Comparison of ENCODE assay signal across 12 cellular contexts in the genomic region with DNA sequence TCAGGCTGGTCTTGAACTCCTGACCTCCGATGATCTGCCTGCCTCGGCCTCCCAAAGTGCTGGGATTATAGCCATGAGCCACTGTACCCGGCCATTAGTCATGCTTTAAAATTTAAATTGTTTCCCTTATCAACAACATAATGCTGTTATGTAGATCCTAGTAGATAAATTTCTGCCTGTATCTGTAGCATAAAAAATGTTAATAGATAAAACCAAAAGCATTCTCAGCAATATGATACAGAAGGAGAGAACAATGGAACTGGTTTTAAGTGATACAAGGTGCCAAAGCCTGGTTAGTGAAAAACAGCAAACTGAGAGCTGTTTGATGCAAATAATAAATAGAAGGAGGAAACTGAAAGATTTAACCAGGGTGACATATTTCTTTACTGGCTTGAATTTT.
"Had no signal": no experiment of that assay in that cellular context is flagged by ENCODE, and none has a peak within 500 bp of the region (broad histone marks: within the 10 kb centered on the region; RNA-seq: fewer than 3 reads in every experiment).

No MANE protein-coding gene starts in this region.

- H3K27ac Mint-ChIP-seq: activated naive CD8-positive, alpha-beta T cell; dendritic cell treated with granulocyte-macrophage colony-stimulating factor and Interleukin-4, amounts not matched to agents 40 ng/mL and 50 ng/mL, for 4 days; nephron progenitor cell; T-helper 1 cell treated with Interleukin-12 subunit alpha and Interleukin-12 subunit beta and Interleukin-4 antibody, amounts not matched to agents 30 μg/mL and 1 μg/mL, for 36 hours had no signal

- H3K4me3 Mint-ChIP-seq: activated naive CD8-positive, alpha-beta T cell; dendritic cell treated with granulocyte-macrophage colony-stimulating factor and Interleukin-4, amounts not matched to agents 40 ng/mL and 50 ng/mL, for 4 days; effector memory CD8-positive, alpha-beta T cell; memory B cell; nephron progenitor cell; T-helper 1 cell treated with Interleukin-12 subunit alpha and Interleukin-12 subunit beta and Interleukin-4 antibody, amounts not matched to agents 30 μg/mL and 1 μg/mL, for 36 hours had no signal

- H3K27me3 Mint-ChIP-seq: activated naive CD8-positive, alpha-beta T cell; dendritic cell treated with granulocyte-macrophage colony-stimulating factor and Interleukin-4, amounts not matched to agents 40 ng/mL and 50 ng/mL, for 4 days; effector memory CD8-positive, alpha-beta T cell; memory B cell had no signal

- DNase-seq: activated CD4-positive, alpha-beta T cell treated with anti-CD3 and anti-CD28 coated beads, Interleukin-2, amount 50 U/mL, for 1 hour; activated T-cell treated with anti-CD3 and anti-CD28 coated beads, Interleukin-2, amount 50 U/mL, for 1 hour; brain microvascular endothelial cell; effector memory CD8-positive, alpha-beta T cell; left ventricle myocardium inferior; nephron progenitor cell; stimulated activated CD4-positive, alpha-beta T cell treated with anti-CD3 and anti-CD28 coated beads, Interleukin-15, amount 100 ng/mL, for 24 hours; stimulated activated CD4-positive, alpha-beta T cell treated with anti-CD3 and anti-CD28 coated beads, Interleukin-4, amount 100 ng/mL, for 24 hours had no signal

- H3K4me1 Mint-ChIP-seq: nephron progenitor cell had no signal

- H3K9me3 Mint-ChIP-seq: dendritic cell treated with granulocyte-macrophage colony-stimulating factor and Interleukin-4, amounts not matched to agents 40 ng/mL and 50 ng/mL, for 4 days; effector memory CD8-positive, alpha-beta T cell; memory B cell; nephron progenitor cell; T-helper 1 cell treated with Interleukin-12 subunit alpha and Interleukin-12 subunit beta and Interleukin-4 antibody, amounts not matched to agents 30 μg/mL and 1 μg/mL, for 36 hours had no signal

- ATAC-seq: effector memory CD8-positive, alpha-beta T cell had no signal
